In genomic region chr4:165580379-165580905, GRCh38 we compare ENCODE assay signal across 10 cellular contexts.
DNase-seq lines count a peak whose midpoint lies in the region; ATAC-seq lines count a peak whose summit lies in the region.
"Had no signal": no experiment of that assay in that cellular context is flagged by ENCODE, and none has a peak within 500 bp of the region (broad histone marks: within the 10 kb centered on the region; RNA-seq: fewer than 3 reads in every experiment).

No MANE protein-coding gene starts in this region.

- intact Hi-C loops in Right ventricle myocardium inferior (cut with DNase I) (no loop called here), cardiac septum (cut with DNase I) (loop anchor here (5.0 kb wide), 1 partner anchor 207 kb away; no protein-coding TSS in a partner anchor), left ventricle myocardium superior (cut with micrococcal nuclease) (no loop called here)

- DNase-seq in Right ventricle myocardium inferior (ENCODE audit: missing footprints) (no peak), cardiac septum (ENCODE audit: low spot score) (no peak), amniotic epithelial cell (ENCODE audit: low read depth) (peak; percentile 94), left ventricle myocardium superior (no peak), DMS79 (lab: John Stamatoyannopoulos, UW) (no peak)
- DNase-seq: activated CD8-positive, alpha-beta memory T cell treated with anti-CD3 and anti-CD28 coated beads for 24 hours had no signal

- ATAC-seq in Right ventricle myocardium inferior (peak; percentile 83), left ventricle myocardium superior (peak; percentile 98), GM18519 (IDR thresholded peaks at IDR 0.05; ENCODE audit: low FRiP score, unreplicated experiment) (no peak), GM19035 (IDR thresholded peaks at IDR 0.05; ENCODE audit: unreplicated experiment) (no peak), GM21723 (IDR thresholded peaks at IDR 0.05; ENCODE audit: unreplicated experiment) (no peak)
- ATAC-seq: K562 had no signal

Comparison
In these comparisons a context has a peak if more than half of its experiments do, and no peak if none do; other contexts are left out.
1. ATAC-seq: peak in Right ventricle myocardium inferior (single experiment) and left ventricle myocardium superior (single experiment); none in GM18519 (single experiment), GM19035 (single experiment) and GM21723 (single experiment).